ENCODE assay signal across 1 cellular context in the genomic region with DNA sequence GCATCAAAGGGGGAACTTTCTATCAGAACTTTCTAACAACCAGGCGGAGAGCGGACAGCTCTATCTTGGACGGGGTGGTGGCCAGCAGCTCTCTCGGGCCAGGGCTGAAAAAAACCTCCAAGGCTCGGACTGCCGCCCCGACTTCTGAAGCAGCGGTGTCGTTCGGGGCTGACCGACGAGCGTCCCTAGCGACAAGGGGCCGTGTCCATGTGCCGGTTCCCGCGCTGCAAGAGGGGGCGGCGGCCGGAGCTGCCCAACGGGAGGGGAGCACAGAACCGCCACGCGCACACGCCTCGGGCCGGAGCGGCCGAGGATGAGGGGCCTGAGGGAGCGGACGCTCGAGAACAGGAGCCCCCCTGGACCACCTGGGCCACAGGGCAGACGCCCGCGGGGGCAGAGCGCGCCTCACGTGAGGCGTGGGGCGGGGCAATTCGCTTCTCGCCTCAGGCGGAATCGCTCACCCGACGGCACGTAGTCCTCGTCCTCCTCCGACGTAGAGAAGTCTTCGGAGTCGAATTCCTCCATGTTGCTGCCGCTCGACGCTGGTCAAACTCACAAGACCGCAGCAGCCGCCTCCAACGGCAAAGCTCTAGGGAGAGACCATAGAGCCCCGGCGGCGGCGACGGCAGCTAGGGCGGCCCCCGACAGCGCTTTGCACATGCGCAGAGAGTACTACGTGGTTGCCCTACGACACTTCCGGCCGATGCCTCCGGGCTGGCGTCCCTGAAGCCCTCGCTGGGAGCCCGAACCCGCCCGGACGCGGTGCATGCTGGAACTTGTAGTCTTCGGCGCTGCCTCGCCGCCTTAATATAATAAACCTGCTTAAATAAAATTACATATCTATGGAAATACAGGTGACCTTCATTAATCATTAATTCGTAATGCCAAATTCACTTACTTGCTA.
TF ChIP-seq lines count a peak whose summit lies in the region.

A gene (minus strand): TSS at position 676 of the 904 bp plus-strand sequence. CDS start 151 bp downstream, at position 525.

TF ChIP-seq in HepG2, 621 proteins besides CTCF, POLR2A, EP300 and RAD21 (continued from another document and continues in another):
- TF ChIP-seq, protein P1, sequence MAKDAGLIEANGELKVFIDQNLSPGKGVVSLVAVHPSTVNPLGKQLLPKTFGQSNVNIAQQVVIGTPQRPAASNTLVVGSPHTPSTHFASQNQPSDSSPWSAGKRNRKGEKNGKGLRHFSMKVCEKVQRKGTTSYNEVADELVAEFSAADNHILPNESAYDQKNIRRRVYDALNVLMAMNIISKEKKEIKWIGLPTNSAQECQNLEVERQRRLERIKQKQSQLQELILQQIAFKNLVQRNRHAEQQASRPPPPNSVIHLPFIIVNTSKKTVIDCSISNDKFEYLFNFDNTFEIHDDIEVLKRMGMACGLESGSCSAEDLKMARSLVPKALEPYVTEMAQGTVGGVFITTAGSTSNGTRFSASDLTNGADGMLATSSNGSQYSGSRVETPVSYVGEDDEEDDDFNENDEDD (CRISPR knock-in tag; IDR thresholded peaks at IDR 0.05; ENCODE audit: borderline replicate concordance), result peak; percentile 99
- no peak for TF ChIP-seq ZNF496 (CRISPR knock-in tag; IDR thresholded peaks at IDR 0.05; ENCODE audit: insufficient replicate concordance)
- no peak for TF ChIP-seq TCF12 (IDR thresholded peaks at IDR 0.05)
- TF ChIP-seq TCF12 (CRISPR knock-in tag; IDR thresholded peaks at IDR 0.05), result peak; percentile 79; the same call in 1 of the 2 replicates
- TF ChIP-seq ZNF33B (CRISPR knock-in tag; IDR thresholded peaks at IDR 0.05), result peak; percentile 88; the same call in 1 of the 2 replicates
- no peak for TF ChIP-seq ZNF780A (CRISPR knock-in tag; IDR thresholded peaks at IDR 0.05)
- TF ChIP-seq ZNF3 (CRISPR knock-in tag; IDR thresholded peaks at IDR 0.05), result no peak
- no peak; the same call in 1 of the 2 replicates for TF ChIP-seq ISL2 (CRISPR knock-in tag; IDR thresholded peaks at IDR 0.05)
- 0 out of 2 replicates have a peak, but pooled peaks have one; percentile 55 for TF ChIP-seq ZNF136 (CRISPR knock-in tag; IDR thresholded peaks at IDR 0.05; ENCODE audit: low read depth)
- TF ChIP-seq TCF7 (IDR thresholded peaks at IDR 0.05; ENCODE audit: low read depth), result no peak
- TF ChIP-seq ZKSCAN5 (CRISPR knock-in tag; IDR thresholded peaks at IDR 0.05), result peak; percentile 17; the same call in 1 of the 2 replicates
- TF ChIP-seq ZNF570 (CRISPR knock-in tag; IDR thresholded peaks at IDR 0.05; ENCODE audit: borderline replicate concordance), result peak; percentile 98
- TF ChIP-seq, protein P2, sequence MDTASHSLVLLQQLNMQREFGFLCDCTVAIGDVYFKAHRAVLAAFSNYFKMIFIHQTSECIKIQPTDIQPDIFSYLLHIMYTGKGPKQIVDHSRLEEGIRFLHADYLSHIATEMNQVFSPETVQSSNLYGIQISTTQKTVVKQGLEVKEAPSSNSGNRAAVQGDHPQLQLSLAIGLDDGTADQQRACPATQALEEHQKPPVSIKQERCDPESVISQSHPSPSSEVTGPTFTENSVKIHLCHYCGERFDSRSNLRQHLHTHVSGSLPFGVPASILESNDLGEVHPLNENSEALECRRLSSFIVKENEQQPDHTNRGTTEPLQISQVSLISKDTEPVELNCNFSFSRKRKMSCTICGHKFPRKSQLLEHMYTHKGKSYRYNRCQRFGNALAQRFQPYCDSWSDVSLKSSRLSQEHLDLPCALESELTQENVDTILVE (CRISPR knock-in tag; IDR thresholded peaks at IDR 0.05), result 0 out of 2 replicates have a peak, but pooled peaks have one; percentile 15
- no peak for TF ChIP-seq EHMT2 (IDR thresholded peaks at IDR 0.05; ENCODE audit: borderline replicate concordance, low read depth, low read length)
- TF ChIP-seq ZKSCAN8 (CRISPR knock-in tag; IDR thresholded peaks at IDR 0.05; ENCODE audit: borderline replicate concordance), result no peak
- peak; percentile 94 for TF ChIP-seq AGO2 (optimal IDR thresholded peaks at IDR 0.05; ENCODE audit: low read depth, low read length)
- peak; percentile 89; the same call in 1 of the 2 replicates for TF ChIP-seq ZNF468 (CRISPR knock-in tag; IDR thresholded peaks at IDR 0.05)
- TF ChIP-seq, protein P3, sequence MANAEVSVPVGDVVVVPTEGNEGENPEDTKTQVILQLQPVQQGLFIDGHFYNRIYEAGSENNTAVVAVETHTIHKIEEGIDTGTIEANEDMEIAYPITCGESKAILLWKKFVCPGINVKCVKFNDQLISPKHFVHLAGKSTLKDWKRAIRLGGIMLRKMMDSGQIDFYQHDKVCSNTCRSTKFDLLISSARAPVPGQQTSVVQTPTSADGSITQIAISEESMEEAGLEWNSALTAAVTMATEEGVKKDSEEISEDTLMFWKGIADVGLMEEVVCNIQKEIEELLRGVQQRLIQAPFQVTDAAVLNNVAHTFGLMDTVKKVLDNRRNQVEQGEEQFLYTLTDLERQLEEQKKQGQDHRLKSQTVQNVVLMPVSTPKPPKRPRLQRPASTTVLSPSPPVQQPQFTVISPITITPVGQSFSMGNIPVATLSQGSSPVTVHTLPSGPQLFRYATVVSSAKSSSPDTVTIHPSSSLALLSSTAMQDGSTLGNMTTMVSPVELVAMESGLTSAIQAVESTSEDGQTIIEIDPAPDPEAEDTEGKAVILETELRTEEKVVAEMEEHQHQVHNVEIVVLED (CRISPR knock-in tag; IDR thresholded peaks at IDR 0.05; ENCODE audit: borderline replicate concordance), result peak; percentile 89
- TF ChIP-seq, protein P4, sequence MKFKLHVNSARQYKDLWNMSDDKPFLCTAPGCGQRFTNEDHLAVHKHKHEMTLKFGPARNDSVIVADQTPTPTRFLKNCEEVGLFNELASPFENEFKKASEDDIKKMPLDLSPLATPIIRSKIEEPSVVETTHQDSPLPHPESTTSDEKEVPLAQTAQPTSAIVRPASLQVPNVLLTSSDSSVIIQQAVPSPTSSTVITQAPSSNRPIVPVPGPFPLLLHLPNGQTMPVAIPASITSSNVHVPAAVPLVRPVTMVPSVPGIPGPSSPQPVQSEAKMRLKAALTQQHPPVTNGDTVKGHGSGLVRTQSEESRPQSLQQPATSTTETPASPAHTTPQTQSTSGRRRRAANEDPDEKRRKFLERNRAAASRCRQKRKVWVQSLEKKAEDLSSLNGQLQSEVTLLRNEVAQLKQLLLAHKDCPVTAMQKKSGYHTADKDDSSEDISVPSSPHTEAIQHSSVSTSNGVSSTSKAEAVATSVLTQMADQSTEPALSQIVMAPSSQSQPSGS (CRISPR knock-in tag; IDR thresholded peaks at IDR 0.05), result peak; percentile 19; the same call in 1 of the 2 replicates
- TF ChIP-seq FOXC1 (CRISPR knock-in tag; IDR thresholded peaks at IDR 0.05; ENCODE audit: borderline replicate concordance), result peak; percentile 98
- TF ChIP-seq HDAC1 (CRISPR knock-in tag; IDR thresholded peaks at IDR 0.05), result peak; percentile 99
- TF ChIP-seq SP5 (CRISPR knock-in tag; IDR thresholded peaks at IDR 0.05; ENCODE audit: borderline replicate concordance, low read depth), result peak; percentile 50
- peak; percentile 93 for TF ChIP-seq SALL1 (CRISPR knock-in tag; IDR thresholded peaks at IDR 0.05)
- TF ChIP-seq, protein P5, sequence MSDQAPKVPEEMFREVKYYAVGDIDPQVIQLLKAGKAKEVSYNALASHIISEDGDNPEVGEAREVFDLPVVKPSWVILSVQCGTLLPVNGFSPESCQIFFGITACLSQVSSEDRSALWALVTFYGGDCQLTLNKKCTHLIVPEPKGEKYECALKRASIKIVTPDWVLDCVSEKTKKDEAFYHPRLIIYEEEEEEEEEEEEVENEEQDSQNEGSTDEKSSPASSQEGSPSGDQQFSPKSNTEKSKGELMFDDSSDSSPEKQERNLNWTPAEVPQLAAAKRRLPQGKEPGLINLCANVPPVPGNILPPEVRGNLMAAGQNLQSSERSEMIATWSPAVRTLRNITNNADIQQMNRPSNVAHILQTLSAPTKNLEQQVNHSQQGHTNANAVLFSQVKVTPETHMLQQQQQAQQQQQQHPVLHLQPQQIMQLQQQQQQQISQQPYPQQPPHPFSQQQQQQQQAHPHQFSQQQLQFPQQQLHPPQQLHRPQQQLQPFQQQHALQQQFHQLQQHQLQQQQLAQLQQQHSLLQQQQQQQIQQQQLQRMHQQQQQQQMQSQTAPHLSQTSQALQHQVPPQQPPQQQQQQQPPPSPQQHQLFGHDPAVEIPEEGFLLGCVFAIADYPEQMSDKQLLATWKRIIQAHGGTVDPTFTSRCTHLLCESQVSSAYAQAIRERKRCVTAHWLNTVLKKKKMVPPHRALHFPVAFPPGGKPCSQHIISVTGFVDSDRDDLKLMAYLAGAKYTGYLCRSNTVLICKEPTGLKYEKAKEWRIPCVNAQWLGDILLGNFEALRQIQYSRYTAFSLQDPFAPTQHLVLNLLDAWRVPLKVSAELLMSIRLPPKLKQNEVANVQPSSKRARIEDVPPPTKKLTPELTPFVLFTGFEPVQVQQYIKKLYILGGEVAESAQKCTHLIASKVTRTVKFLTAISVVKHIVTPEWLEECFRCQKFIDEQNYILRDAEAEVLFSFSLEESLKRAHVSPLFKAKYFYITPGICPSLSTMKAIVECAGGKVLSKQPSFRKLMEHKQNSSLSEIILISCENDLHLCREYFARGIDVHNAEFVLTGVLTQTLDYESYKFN (CRISPR knock-in tag; conservative IDR thresholded peaks at IDR 0.05), result peak; percentile 47
- TF ChIP-seq, protein P6, sequence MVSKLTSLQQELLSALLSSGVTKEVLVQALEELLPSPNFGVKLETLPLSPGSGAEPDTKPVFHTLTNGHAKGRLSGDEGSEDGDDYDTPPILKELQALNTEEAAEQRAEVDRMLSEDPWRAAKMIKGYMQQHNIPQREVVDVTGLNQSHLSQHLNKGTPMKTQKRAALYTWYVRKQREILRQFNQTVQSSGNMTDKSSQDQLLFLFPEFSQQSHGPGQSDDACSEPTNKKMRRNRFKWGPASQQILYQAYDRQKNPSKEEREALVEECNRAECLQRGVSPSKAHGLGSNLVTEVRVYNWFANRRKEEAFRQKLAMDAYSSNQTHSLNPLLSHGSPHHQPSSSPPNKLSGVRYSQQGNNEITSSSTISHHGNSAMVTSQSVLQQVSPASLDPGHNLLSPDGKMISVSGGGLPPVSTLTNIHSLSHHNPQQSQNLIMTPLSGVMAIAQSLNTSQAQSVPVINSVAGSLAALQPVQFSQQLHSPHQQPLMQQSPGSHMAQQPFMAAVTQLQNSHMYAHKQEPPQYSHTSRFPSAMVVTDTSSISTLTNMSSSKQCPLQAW (CRISPR knock-in tag; IDR thresholded peaks at IDR 0.05), result peak; percentile 83
- peak; percentile 95 for TF ChIP-seq CREM (IDR thresholded peaks at IDR 0.05)
- 0 out of 2 replicates have a peak, but pooled peaks have one; percentile 9 for TF ChIP-seq CREM (CRISPR knock-in tag; IDR thresholded peaks at IDR 0.05)
- no peak for TF ChIP-seq U2AF2 (IDR thresholded peaks at IDR 0.05; ENCODE audit: low read depth, low read length)
- TF ChIP-seq JARID2 (CRISPR knock-in tag; IDR thresholded peaks at IDR 0.05; ENCODE audit: insufficient replicate concordance), result peak; percentile 18
- TF ChIP-seq HOXA3 (CRISPR knock-in tag; IDR thresholded peaks at IDR 0.05), result peak; percentile 84
- TF ChIP-seq RBAK (CRISPR knock-in tag; IDR thresholded peaks at IDR 0.05), result no peak
- TF ChIP-seq, protein P7, sequence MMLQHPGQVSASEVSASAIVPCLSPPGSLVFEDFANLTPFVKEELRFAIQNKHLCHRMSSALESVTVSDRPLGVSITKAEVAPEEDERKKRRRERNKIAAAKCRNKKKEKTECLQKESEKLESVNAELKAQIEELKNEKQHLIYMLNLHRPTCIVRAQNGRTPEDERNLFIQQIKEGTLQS (CRISPR knock-in tag; IDR thresholded peaks at IDR 0.05), result no peak; the same call in 1 of the 2 replicates
- peak; percentile 93 for TF ChIP-seq ZNF296 (CRISPR knock-in tag; conservative IDR thresholded peaks at IDR 0.05)
- TF ChIP-seq SALL2 (CRISPR knock-in tag; IDR thresholded peaks at IDR 0.05), result peak; percentile 48
- TF ChIP-seq ZNF263 (CRISPR knock-in tag; IDR thresholded peaks at IDR 0.05), result peak; percentile 79
- TF ChIP-seq, protein P8, sequence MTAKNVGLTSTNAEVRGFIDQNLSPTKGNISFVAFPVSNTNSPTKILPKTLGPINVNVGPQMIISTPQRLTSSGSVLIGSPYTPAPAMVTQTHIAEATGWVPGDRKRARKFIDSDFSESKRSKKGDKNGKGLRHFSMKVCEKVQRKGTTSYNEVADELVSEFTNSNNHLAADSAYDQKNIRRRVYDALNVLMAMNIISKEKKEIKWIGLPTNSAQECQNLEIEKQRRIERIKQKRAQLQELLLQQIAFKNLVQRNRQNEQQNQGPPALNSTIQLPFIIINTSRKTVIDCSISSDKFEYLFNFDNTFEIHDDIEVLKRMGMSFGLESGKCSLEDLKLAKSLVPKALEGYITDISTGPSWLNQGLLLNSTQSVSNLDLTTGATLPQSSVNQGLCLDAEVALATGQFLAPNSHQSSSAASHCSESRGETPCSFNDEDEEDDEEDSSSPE (CRISPR knock-in tag; IDR thresholded peaks at IDR 0.05), result peak; percentile 98
- TF ChIP-seq KLF13 (CRISPR knock-in tag; IDR thresholded peaks at IDR 0.05), result peak; percentile 70; the same call in 1 of the 2 replicates
- peak; percentile 82; the same call in 1 of the 2 replicates for TF ChIP-seq MTA1 (CRISPR knock-in tag; IDR thresholded peaks at IDR 0.05; ENCODE audit: borderline replicate concordance)
- TF ChIP-seq, protein P9, sequence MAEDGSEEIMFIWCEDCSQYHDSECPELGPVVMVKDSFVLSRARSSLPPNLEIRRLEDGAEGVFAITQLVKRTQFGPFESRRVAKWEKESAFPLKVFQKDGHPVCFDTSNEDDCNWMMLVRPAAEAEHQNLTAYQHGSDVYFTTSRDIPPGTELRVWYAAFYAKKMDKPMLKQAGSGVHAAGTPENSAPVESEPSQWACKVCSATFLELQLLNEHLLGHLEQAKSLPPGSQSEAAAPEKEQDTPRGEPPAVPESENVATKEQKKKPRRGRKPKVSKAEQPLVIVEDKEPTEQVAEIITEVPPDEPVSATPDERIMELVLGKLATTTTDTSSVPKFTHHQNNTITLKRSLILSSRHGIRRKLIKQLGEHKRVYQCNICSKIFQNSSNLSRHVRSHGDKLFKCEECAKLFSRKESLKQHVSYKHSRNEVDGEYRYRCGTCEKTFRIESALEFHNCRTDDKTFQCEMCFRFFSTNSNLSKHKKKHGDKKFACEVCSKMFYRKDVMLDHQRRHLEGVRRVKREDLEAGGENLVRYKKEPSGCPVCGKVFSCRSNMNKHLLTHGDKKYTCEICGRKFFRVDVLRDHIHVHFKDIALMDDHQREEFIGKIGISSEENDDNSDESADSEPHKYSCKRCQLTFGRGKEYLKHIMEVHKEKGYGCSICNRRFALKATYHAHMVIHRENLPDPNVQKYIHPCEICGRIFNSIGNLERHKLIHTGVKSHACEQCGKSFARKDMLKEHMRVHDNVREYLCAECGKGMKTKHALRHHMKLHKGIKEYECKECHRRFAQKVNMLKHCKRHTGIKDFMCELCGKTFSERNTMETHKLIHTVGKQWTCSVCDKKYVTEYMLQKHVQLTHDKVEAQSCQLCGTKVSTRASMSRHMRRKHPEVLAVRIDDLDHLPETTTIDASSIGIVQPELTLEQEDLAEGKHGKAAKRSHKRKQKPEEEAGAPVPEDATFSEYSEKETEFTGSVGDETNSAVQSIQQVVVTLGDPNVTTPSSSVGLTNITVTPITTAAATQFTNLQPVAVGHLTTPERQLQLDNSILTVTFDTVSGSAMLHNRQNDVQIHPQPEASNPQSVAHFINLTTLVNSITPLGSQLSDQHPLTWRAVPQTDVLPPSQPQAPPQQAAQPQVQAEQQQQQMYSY (CRISPR knock-in tag; IDR thresholded peaks at IDR 0.05), result no peak
- TF ChIP-seq ZEB1 (IDR thresholded peaks at IDR 0.05; ENCODE audit: insufficient replicate concordance, low read depth), result no peak
- TF ChIP-seq YEATS2 (CRISPR knock-in tag; IDR thresholded peaks at IDR 0.05; ENCODE audit: borderline replicate concordance), result peak; percentile 71; the same call in 1 of the 2 replicates
- TF ChIP-seq BORCS8-MEF2B (CRISPR knock-in tag; IDR thresholded peaks at IDR 0.05), result peak; percentile 97
- TF ChIP-seq REPIN1 (CRISPR knock-in tag; IDR thresholded peaks at IDR 0.05; ENCODE audit: borderline replicate concordance, low read depth), result peak; percentile 92
- 0 out of 2 replicates have a peak, but pooled peaks have one; percentile 51 for TF ChIP-seq KLF6 (CRISPR knock-in tag; IDR thresholded peaks at IDR 0.05)
